ENCODE assay signal across 9 cellular contexts in genomic region chr1:218361298-218362065, GRCh38. TPM values are rescaled to one million over a fixed set of nuclear protein-coding genes. Genes with fewer than 3 reads are reported as not detected.
A peak's percentile ranks its signal among the peaks of the same experiment; 100 is the strongest.
DNase-seq lines count a peak whose midpoint lies in the region; ATAC-seq, FAIRE-seq and TF ChIP-seq lines count a peak whose summit lies in the region.
"Had no signal": no experiment of that assay in that cellular context is flagged by ENCODE, and none has a peak within 500 bp of the region (broad histone marks: within the 10 kb centered on the region; RNA-seq: fewer than 3 reads in every experiment).

No MANE protein-coding gene starts in this region.

- POLR2A ChIA-PET in HEK293 (lab: Yijun Ruan, JAX), result no interaction called here

- ATAC-seq in HG03457 (IDR thresholded peaks at IDR 0.05; ENCODE audit: unreplicated experiment), result no peak

- DNase-seq in AG10803 (ENCODE audit: low read depth), result peak; percentile 62
- DNase-seq in SJCRH30, result peak; percentile 70 to 90
- DNase-seq in inferior parietal cortex (ENCODE audit: extremely low spot score), result peak; percentile 43
- DNase-seq in SKM-1 treated with dmso at 0.1 percent for 144 hours (lab: John Stamatoyannopoulos, UW; ENCODE audit: unreplicated experiment), result no peak
- DNase-seq in small intestine, result no peak
- no peak for DNase-seq in GF-D8 (lab: John Stamatoyannopoulos, UW)
- DNase-seq: NCI-H2081 treated with DMSO at 0.1 percent for 48 hours had no signal

- H3K36me3 ChIP-seq in HEK293 (ENCODE audit: control insufficient read depth in 2 of 2, insufficient read depth in 1 of 2, low read length in 2 of 2) (no peaks in the 10 kb centered on the region), SJCRH30 (peaks cover 2% of the 10 kb centered on the region; the same call in 1 of the 2 replicates), small intestine (ENCODE audit: control insufficient read depth in 2 of 2, insufficient read depth in 2 of 2, low read length in 2 of 2) (no peaks in the 10 kb centered on the region)

- peak; percentile 79 for TF ChIP-seq CTCF in AG10803 (conservative IDR thresholded peaks at IDR 0.05; ENCODE audit: low read length)
- peak; percentile 40; the same call in 1 of the 2 replicates for TF ChIP-seq CTCF in HEK293 (tag by site-specific recombination; IDR thresholded peaks at IDR 0.05)

- no peak overlapping the region for H3K27ac ChIP-seq in HEK293 (ENCODE audit: extremely low read depth, low read depth, low read length)
- H3K27ac ChIP-seq in SJCRH30, result peak overlapping the region; percentile 35
- H3K27ac ChIP-seq in small intestine (ENCODE audit: low read depth in 1 of 2, low read length in 1 of 2), result no peak overlapping the region

- H3K9me3 ChIP-seq in HEK293 (ENCODE audit: control insufficient read depth, insufficient read depth, low read depth, low read length) (no peaks in the 10 kb centered on the region), SJCRH30 (replicated peaks) (no peaks in the 10 kb centered on the region), small intestine (ENCODE audit: control insufficient read depth, low read depth) (no peaks in the 10 kb centered on the region)

- no peak for FAIRE-seq in small intestine (lab: Jason Lieb, UNC)

- H3K4me1 ChIP-seq in HEK293 (ENCODE audit: control insufficient read depth, insufficient read depth, low read length), result no peaks in the 10 kb centered on the region
- H3K4me1 ChIP-seq in SJCRH30, result peaks cover 18% of the 10 kb centered on the region
- H3K4me1 ChIP-seq in small intestine (ENCODE audit: control insufficient read depth in 2 of 2, insufficient read depth in 1 of 2, low read depth in 1 of 2, low read length in 1 of 2), result no peaks in the 10 kb centered on the region

- no peak overlapping the region for H3K4me3 ChIP-seq in AG10803 (ENCODE audit: low read length)
- no peak overlapping the region for H3K4me3 ChIP-seq in HEK293 (ENCODE audit: low read depth, low read length)
- H3K4me3 ChIP-seq in SJCRH30, result no peak overlapping the region
- no peak overlapping the region for H3K4me3 ChIP-seq in small intestine (ENCODE audit: low read depth in 1 of 2, low read length in 2 of 2)

- WGBS in small intestine, 3 donors, result 72 to 79% (median 75%) methylated on average over 7 of the region's 7 CpGs

- H3K27me3 ChIP-seq in SJCRH30, result no peaks in the 10 kb centered on the region
- peaks cover 0 to 2% of the 10 kb centered on the region in 2 donors for H3K27me3 ChIP-seq in small intestine (ENCODE audit: control insufficient read depth in 2 of 2, insufficient read depth in 2 of 2, low read length in 2 of 2)

- CTCF ChIA-PET in HEK293 (lab: Yijun Ruan, JAX), result interaction anchor here (0.6 to 1.3 kb wide), 11 partner anchors 11 to 1021 kb away, joined by 3 to 6 read pairs (median 4); no protein-coding TSS in a partner anchor

TF ChIP-seq in HEK293, 187 proteins besides CTCF, POLR2A, EP300 and RAD21:
- TF ChIP-seq ZNF610 (tag by site-specific recombination; IDR thresholded peaks at IDR 0.05; ENCODE audit: borderline replicate concordance) (no peak), ZNF792 (tag by site-specific recombination; IDR thresholded peaks at IDR 0.05) (0 out of 2 replicates have a peak, but pooled peaks have one; percentile 41), ZNF654 (tag by site-specific recombination; IDR thresholded peaks at IDR 0.05; ENCODE audit: low read depth) (peak; percentile 60), PRDM1 (tag by site-specific recombination; IDR thresholded peaks at IDR 0.05) (peak; percentile 26; the same call in 1 of the 2 replicates), MZF1 (tag by site-specific recombination; IDR thresholded peaks at IDR 0.05; ENCODE audit: borderline replicate concordance) (peak; percentile 68; the same call in 1 of the 2 replicates), ZBTB20 (tag by site-specific recombination; IDR thresholded peaks at IDR 0.05) (peak; percentile 16; the same call in 1 of the 2 replicates), INSM2 (tag by site-specific recombination; IDR thresholded peaks at IDR 0.05) (no peak), ZSCAN30 (tag by site-specific recombination; IDR thresholded peaks at IDR 0.05) (no peak), ZNF184 (tag by site-specific recombination; IDR thresholded peaks at IDR 0.05) (no peak)

RNA-seq across cellular contexts. Expression of gene TGFB2, which starts 16.3 kb away (rescaled TPM):
- 22.1 and 24.4 TPM in 2 replicates for total RNA-seq in SJCRH30 (2014; rRNA removed; shearing (Covaris generic))
- under 1 TPM in 2 of 3 donors, not detected in 1; 0.49 to 0.81 TPM for polyA plus RNA-seq in small intestine

Comparison
In these comparisons a context has a peak if more than half of its experiments do, and no peak if none do; other contexts are left out.
1. DNase-seq: peak in AG10803 (single experiment), SJCRH30 (2 of 2) and inferior parietal cortex (single experiment); none in SKM-1 treated with dmso at 0.1 percent for 144 hours (single experiment), small intestine (single experiment) and GF-D8 (single experiment).